Comparison of ENCODE assay signal across 33 cellular contexts in the genomic region with DNA sequence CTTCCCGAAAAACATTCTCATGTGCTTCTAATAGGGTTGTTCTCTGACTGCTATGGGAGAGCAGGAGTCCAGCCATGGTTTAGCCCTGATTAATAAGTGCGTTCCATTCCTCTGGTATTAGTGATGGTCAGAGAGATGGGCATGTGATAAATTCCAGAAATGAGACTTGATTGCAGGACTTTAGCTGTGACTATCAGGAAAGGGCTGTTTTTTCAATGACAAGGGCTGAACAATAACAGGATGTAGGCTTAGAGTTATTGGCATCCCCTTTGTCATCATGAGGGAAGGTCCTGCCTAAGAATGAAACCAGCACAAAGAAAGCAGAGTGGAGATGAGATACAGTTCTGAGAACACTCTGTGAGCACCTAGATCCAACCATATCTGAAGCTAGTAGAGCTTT.
"Had no signal": no experiment of that assay in that cellular context is flagged by ENCODE, and none has a peak within 500 bp of the region (broad histone marks: within the 10 kb centered on the region; RNA-seq: fewer than 3 reads in every experiment).

No MANE protein-coding gene starts in this region.

- H3K4me3 ChIP-seq: cardiac muscle cell, MG63, PC-9 had no signal

- H3K27ac Mint-ChIP-seq: activated CD4-positive, alpha-beta memory T cell treated with anti-CD3 and anti-CD28 coated beads, Interleukin-2, amount 10 ng/mL, durations not matched to agents 7 days and 5 days; activated CD8-positive, alpha-beta memory T cell treated with anti-CD3 and anti-CD28 coated beads, Interleukin-2, amount 10 ng/mL, durations not matched to agents 7 days and 5 days; activated naive CD4-positive, alpha-beta T cell treated with anti-CD3 and anti-CD28 coated beads, Interleukin-2, amount 10 ng/mL, durations not matched to agents 7 days and 5 days; activated naive CD8-positive, alpha-beta T cell; activated naive CD8-positive, alpha-beta T cell treated with anti-CD3 and anti-CD28 coated beads, Interleukin-2, amount 50 U/mL, for 24 hours had no signal

- H2AFZ ChIP-seq: PC-9 had no signal

- DNase-seq: activated CD4-positive, alpha-beta memory T cell treated with anti-CD3 and anti-CD28 coated beads, Interleukin-2, amount 10 ng/mL, durations not matched to agents 7 days and 5 days; activated CD4-positive, alpha-beta T cell treated with anti-CD3 and anti-CD28 coated beads for 1 hour; activated CD4-positive, alpha-beta T cell treated with anti-CD3 and anti-CD28 coated beads for 48 hours; activated CD4-positive, CD25-positive, alpha-beta regulatory T cell; activated CD8-positive, alpha-beta memory T cell treated with anti-CD3 and anti-CD28 coated beads for 24 hours; activated CD8-positive, alpha-beta memory T cell treated with anti-CD3 and anti-CD28 coated beads, Interleukin-2, amount 10 ng/mL, durations not matched to agents 7 days and 5 days; activated CD8-positive, alpha-beta memory T cell treated with anti-CD3 and anti-CD28 coated beads, Interleukin-2, amount 50 U/mL, for 48 hours; activated effector memory CD4-positive, alpha-beta T cell treated with Interleukin-2 at 50 U/mL for 16 hours; activated naive CD4-positive, alpha-beta T cell treated with anti-CD3 and anti-CD28 coated beads, Interleukin-2, amount 10 ng/mL, durations not matched to agents 7 days and 5 days; activated naive CD8-positive, alpha-beta T cell treated with anti-CD3 and anti-CD28 coated beads, Interleukin-2, amount 50 U/mL, for 24 hours; activated T-cell treated with anti-CD3 and anti-CD28 coated beads, Interleukin-2, amount 50 U/mL, for 48 hours; anterior cingulate cortex; Kasumi-1; KG1; MG63; NCI-H1092; NCI-H146; NCI-H187; NCI-H2029 treated with DMSO at 0.1 percent for 48 hours; NCI-H2107; NCI-H2171; NCI-H510A; NCI-H526; NCI-H748 treated with DMSO at 0.1 percent for 48 hours; NK-92 treated with Interleukin-12 subunit alpha and Interleukin-12 subunit beta, amount 100 ng/mL, for 24 hours; PC-9; Right ventricle myocardium superior; T-helper 2 cell; T-helper 9 cell had no signal

- H3K9me3 Mint-ChIP-seq: activated CD4-positive, alpha-beta memory T cell treated with anti-CD3 and anti-CD28 coated beads, Interleukin-2, amount 10 ng/mL, durations not matched to agents 7 days and 5 days had no signal

- H3K27me3 ChIP-seq: cardiac muscle cell, MG63 had no signal

- H3K36me3 Mint-ChIP-seq: activated CD8-positive, alpha-beta memory T cell treated with anti-CD3 and anti-CD28 coated beads, Interleukin-2, amount 10 ng/mL, durations not matched to agents 7 days and 5 days; activated naive CD4-positive, alpha-beta T cell treated with anti-CD3 and anti-CD28 coated beads, Interleukin-2, amount 10 ng/mL, durations not matched to agents 7 days and 5 days had no signal

- FAIRE-seq: RCC 7860 had no signal

- H3K4me2 ChIP-seq: PC-9 had no signal

- H3K4me3 Mint-ChIP-seq: activated CD4-positive, alpha-beta memory T cell treated with anti-CD3 and anti-CD28 coated beads, Interleukin-2, amount 10 ng/mL, durations not matched to agents 7 days and 5 days; activated CD8-positive, alpha-beta memory T cell treated with anti-CD3 and anti-CD28 coated beads, Interleukin-2, amount 10 ng/mL, durations not matched to agents 7 days and 5 days; activated naive CD4-positive, alpha-beta T cell treated with anti-CD3 and anti-CD28 coated beads, Interleukin-2, amount 10 ng/mL, durations not matched to agents 7 days and 5 days; activated naive CD8-positive, alpha-beta T cell; activated naive CD8-positive, alpha-beta T cell treated with anti-CD3 and anti-CD28 coated beads, Interleukin-2, amount 50 U/mL, for 24 hours had no signal

- H3K36me3 ChIP-seq: cardiac muscle cell, MG63, WERI-Rb-1 had no signal

- H3K27ac ChIP-seq: cardiac muscle cell, PC-9, WERI-Rb-1 had no signal

- H3K4me1 Mint-ChIP-seq: activated CD8-positive, alpha-beta memory T cell treated with anti-CD3 and anti-CD28 coated beads, Interleukin-2, amount 10 ng/mL, durations not matched to agents 7 days and 5 days had no signal

- ATAC-seq: activated CD8-positive, alpha-beta memory T cell treated with anti-CD3 and anti-CD28 coated beads, Interleukin-2, amount 10 ng/mL, durations not matched to agents 7 days and 5 days; activated naive CD8-positive, alpha-beta T cell treated with anti-CD3 and anti-CD28 coated beads, Interleukin-2, amount 50 U/mL, for 24 hours had no signal
